Comparison of ENCODE assay signal across 25 cellular contexts in the genomic region with DNA sequence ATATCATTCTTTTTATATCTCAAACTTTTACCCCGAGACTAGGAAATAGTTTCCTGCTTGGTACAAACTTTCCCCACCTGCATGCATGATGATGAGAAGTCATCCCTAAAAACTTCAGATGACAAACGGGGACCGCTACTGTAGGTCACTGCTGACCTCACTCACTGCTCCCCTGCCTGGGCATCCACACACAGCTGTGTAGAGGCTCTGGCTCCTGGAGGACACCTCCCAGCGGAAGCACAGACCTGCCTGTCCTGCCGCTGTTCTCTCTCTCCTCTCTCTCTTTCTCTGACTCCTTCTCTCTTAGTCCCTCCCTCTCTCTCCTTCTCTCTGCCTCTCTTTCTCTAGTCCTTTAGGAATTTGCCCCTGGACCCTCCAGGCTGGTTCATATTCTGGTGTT.
"Had no signal": no experiment of that assay in that cellular context is flagged by ENCODE, and none has a peak within 500 bp of the region (broad histone marks: within the 10 kb centered on the region; RNA-seq: fewer than 3 reads in every experiment).

No MANE protein-coding gene starts in this region.

- FAIRE-seq: frontal cortex had no signal

- H3K9me3 Mint-ChIP-seq: mesothelial cell of epicardium had no signal

- H3K4me1 ChIP-seq: colonic mucosa, foreskin keratinocyte, gastroesophageal sphincter, heart left ventricle, left lung, lower lobe of right lung had no signal

- H3K27ac Mint-ChIP-seq: immature natural killer cell, mesothelial cell of epicardium, naive B cell had no signal

- H3K4me3 Mint-ChIP-seq: immature natural killer cell, mesothelial cell of epicardium, naive B cell had no signal

- ATAC-seq: esophagus mucosa, foreskin keratinocyte, gastroesophageal sphincter, heart left ventricle, left cardiac atrium, left lung, left ventricle myocardium superior, lower lobe of right lung, mucosa of descending colon had no signal

- H3K36me3 ChIP-seq: colonic mucosa, gastroesophageal sphincter, heart left ventricle, left lung, lower lobe of right lung had no signal

- H3K4me1 Mint-ChIP-seq: immature natural killer cell, naive B cell had no signal

- H3K9me3 ChIP-seq: colonic mucosa, gastroesophageal sphincter, lower lobe of right lung, mucosa of descending colon had no signal

- H3K36me3 Mint-ChIP-seq: immature natural killer cell, mesothelial cell of epicardium, naive B cell had no signal

- H3K4me3 ChIP-seq: colonic mucosa, dorsolateral prefrontal cortex, gastroesophageal sphincter, heart left ventricle, hepatocyte, left lung, lower lobe of right lung, mucosa of descending colon had no signal

- DNase-seq: colonic mucosa; cortex of kidney; dermis blood vessel endothelial cell; dorsolateral prefrontal cortex; effector CD4-positive, alpha-beta T cell; effector memory CD4-positive, alpha-beta T cell; erythroblast; foreskin keratinocyte; heart left ventricle; hypothalamus; immature natural killer cell; islet precursor cell; left cardiac atrium; left lung; left ventricle myocardium superior; lower lobe of right lung; mesenchymal stem cell; mucosa of descending colon; naive B cell had no signal

- H3K27ac ChIP-seq: colonic mucosa, dorsolateral prefrontal cortex, epithelial cell of prostate, foreskin keratinocyte, gastroesophageal sphincter, heart left ventricle, left lung, lower lobe of right lung had no signal
